ENCODE assay signal across 14 cellular contexts in the genomic region with DNA sequence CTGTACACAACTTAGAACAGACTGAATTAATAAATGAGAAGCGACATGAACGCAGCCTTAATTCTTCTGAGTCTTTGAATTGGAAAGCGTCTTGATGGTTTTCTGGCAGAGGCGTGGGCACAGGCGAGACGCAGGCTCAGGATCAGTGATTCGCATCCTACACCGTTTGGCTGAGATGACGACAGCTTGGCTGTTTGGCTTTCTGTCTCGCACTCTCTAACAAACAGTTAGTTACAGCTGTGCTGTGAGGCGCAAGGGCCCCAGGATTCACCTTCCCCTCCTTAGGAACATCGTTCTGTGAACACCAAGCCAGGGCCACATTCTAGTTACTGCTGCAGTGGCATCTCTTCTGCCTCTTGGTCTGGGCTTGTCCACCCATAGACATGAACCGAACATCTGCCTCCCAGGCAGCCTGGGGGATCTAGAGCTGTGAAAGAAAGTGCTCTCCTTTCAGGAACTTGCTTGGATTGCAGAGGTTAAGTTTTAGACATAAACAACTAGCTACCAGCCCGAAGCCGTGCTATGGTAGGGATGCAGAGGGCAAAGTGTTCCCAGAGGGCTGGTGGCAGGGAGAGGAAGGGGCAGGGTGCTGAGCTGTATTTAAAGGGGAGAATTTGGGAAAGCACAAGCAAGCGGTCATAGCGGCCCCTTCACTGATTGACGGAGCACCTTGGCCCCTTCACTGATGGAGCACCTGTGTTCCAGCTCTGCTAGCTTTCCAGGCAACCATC. TPM values are rescaled to one million over a fixed set of nuclear protein-coding genes. Genes with fewer than 3 reads are reported as not detected.
DNase-seq lines count a peak whose midpoint lies in the region; ATAC-seq and TF ChIP-seq lines count a peak whose summit lies in the region.
"Had no signal": no experiment of that assay in that cellular context is flagged by ENCODE, and none has a peak within 500 bp of the region (broad histone marks: within the 10 kb centered on the region; RNA-seq: fewer than 3 reads in every experiment).

No MANE protein-coding gene starts in this region.

- H3K27me3 ChIP-seq in colonic mucosa (no peaks in the 10 kb centered on the region), upper lobe of right lung (no peaks in the 10 kb centered on the region)
- H3K27me3 ChIP-seq: upper lobe of left lung had no signal

- H3K4me1 ChIP-seq in colonic mucosa (no peaks in the 10 kb centered on the region), upper lobe of right lung (peaks cover 48% of the 10 kb centered on the region)

- peaks cover 69% of the 10 kb centered on the region for H3K4me1 Mint-ChIP-seq in nephron
- H3K4me1 Mint-ChIP-seq: activated T-helper 17 cell treated with anti-CD3 and anti-CD28 coated beads, Interleukin-2, amount 50 U/mL, for 72 hours had no signal

- intact Hi-C loops in colonic mucosa (cut with DNase I) = no loop called here
- intact Hi-C loops in upper lobe of right lung (cut with DNase I) = no loop called here

- H3K9me3 Mint-ChIP-seq in nephron = no peaks in the 10 kb centered on the region
- H3K9me3 Mint-ChIP-seq: activated T-helper 17 cell treated with anti-CD3 and anti-CD28 coated beads, Interleukin-2, amount 50 U/mL, for 72 hours; mesothelial cell of epicardium had no signal

- peak overlapping the region; percentile 51 to 73 (median 59) for H3K27ac Mint-ChIP-seq in nephron
- H3K27ac Mint-ChIP-seq: activated T-helper 17 cell treated with anti-CD3 and anti-CD28 coated beads, Interleukin-2, amount 50 U/mL, for 72 hours; mesothelial cell of epicardium had no signal

- H3K9ac ChIP-seq in colonic mucosa (ENCODE audit: low read depth in 2 of 2, low read length in 2 of 2) = no peak overlapping the region

- no peak overlapping the region for H3K4me3 Mint-ChIP-seq in nephron
- H3K4me3 Mint-ChIP-seq: activated T-helper 17 cell treated with anti-CD3 and anti-CD28 coated beads, Interleukin-2, amount 50 U/mL, for 72 hours; mesothelial cell of epicardium had no signal

- H3K27me3 Mint-ChIP-seq in nephron (ENCODE audit: low read depth) = no peaks in the 10 kb centered on the region
- H3K27me3 Mint-ChIP-seq: activated T-helper 17 cell treated with anti-CD3 and anti-CD28 coated beads, Interleukin-2, amount 50 U/mL, for 72 hours had no signal

- H3K9me3 ChIP-seq in colonic mucosa = no peaks in the 10 kb centered on the region
- H3K9me3 ChIP-seq in upper lobe of right lung = no peaks in the 10 kb centered on the region
- H3K9me3 ChIP-seq: upper lobe of left lung had no signal

- H3K4me3 ChIP-seq in colonic mucosa = no peak overlapping the region
- H3K4me3 ChIP-seq in upper lobe of right lung = no peak overlapping the region
- H3K4me3 ChIP-seq: upper lobe of left lung had no signal

- H3K27ac ChIP-seq in colonic mucosa (peak overlapping the region; percentile 9), upper lobe of right lung (peak overlapping the region; percentile 55)

- DNase-seq in NCI-H1105 treated with DMSO at 0.1 percent for 48 hours (lab: John Stamatoyannopoulos, UW) (peak; percentile 32), NCI-H1105 (lab: John Stamatoyannopoulos, UW) (no peak), colonic mucosa (peak; percentile 15), upper lobe of right lung (no peak), SIG-M5 treated with dmso at 0.1 percent for 504 hours (lab: John Stamatoyannopoulos, UW; ENCODE audit: unreplicated experiment) (no peak), activated gamma-delta T cell treated with Interleukin-2 at 50 U/mL for 16 hours (no peak)
- DNase-seq in activated T-cell treated with anti-CD3 and anti-CD28 coated beads, Interleukin-2, amount 50 U/mL, for 1 hour = no peak
- DNase-seq: 8988T, SIG-M5, upper lobe of left lung had no signal

- peaks cover 27% of the 10 kb centered on the region for H3K36me3 Mint-ChIP-seq in nephron (ENCODE audit: low read depth)

- TF ChIP-seq CTCF in colonic mucosa (IDR thresholded peaks at IDR 0.05) (no peak), nephron (IDR thresholded peaks at IDR 0.05; ENCODE audit: unreplicated experiment in 3 of 3) (no peak), upper lobe of right lung (IDR thresholded peaks at IDR 0.05) (no peak)

- H3K36me3 ChIP-seq in colonic mucosa (peaks cover 5% of the 10 kb centered on the region), upper lobe of right lung (peaks cover 46% of the 10 kb centered on the region)

- no peak for ATAC-seq in upper lobe of right lung
- ATAC-seq: activated T-helper 17 cell treated with anti-CD3 and anti-CD28 coated beads, Interleukin-2, amount 50 U/mL, for 72 hours had no signal

RNA-seq across cellular contexts. Expression of gene TCP11, which starts 49.6 kb away (rescaled TPM):
- total RNA-seq in colonic mucosa = not detected
- not detected for total RNA-seq in upper lobe of right lung
- total RNA-seq: activated T-helper 17 cell treated with anti-CD3 and anti-CD28 coated beads, Interleukin-2, amount 50 U/mL, for 72 hours; omental fat pad had no signal

Comparison
In these comparisons a context has a peak if more than half of its experiments do, and no peak if none do; other contexts are left out.
1. DNase-seq: peak in NCI-H1105 treated with DMSO at 0.1 percent for 48 hours (single experiment) and colonic mucosa (single experiment); none in NCI-H1105 (single experiment), upper lobe of right lung (single experiment), SIG-M5 treated with dmso at 0.1 percent for 504 hours (single experiment), activated T-cell treated with anti-CD3 and anti-CD28 coated beads, Interleukin-2, amount 50 U/mL, for 1 hour (single experiment) and activated gamma-delta T cell treated with Interleukin-2 at 50 U/mL for 16 hours (single experiment).